Comparison of ENCODE assay signal across 19 cellular contexts in genomic region chr6:16961577-16961976, GRCh38.
DNase-seq lines count a peak whose midpoint lies in the region; ATAC-seq, FAIRE-seq and TF ChIP-seq lines count a peak whose summit lies in the region.
"Had no signal": no experiment of that assay in that cellular context is flagged by ENCODE, and none has a peak within 500 bp of the region (broad histone marks: within the 10 kb centered on the region; RNA-seq: fewer than 3 reads in every experiment).

No MANE protein-coding gene starts in this region.

- H3K18ac ChIP-seq in mesendoderm (ENCODE audit: low read length): no peak overlapping the region

- H4K8ac ChIP-seq in mesendoderm (ENCODE audit: low read depth, low read length): no peak overlapping the region

- H3K4me3 Mint-ChIP-seq in dendritic cell treated with granulocyte-macrophage colony-stimulating factor and Interleukin-4, amounts not matched to agents 40 ng/mL and 50 ng/mL, for 4 days: no peak overlapping the region
- H3K4me3 Mint-ChIP-seq in osteocyte (ENCODE audit: unreplicated experiment): no peak overlapping the region
- H3K4me3 Mint-ChIP-seq: CD4-positive, alpha-beta memory T cell; H9 had no signal

- no peaks in the 10 kb centered on the region for H3K9me3 Mint-ChIP-seq in dendritic cell treated with granulocyte-macrophage colony-stimulating factor and Interleukin-4, amounts not matched to agents 40 ng/mL and 50 ng/mL, for 4 days
- H3K9me3 Mint-ChIP-seq in osteocyte (ENCODE audit: unreplicated experiment): no peaks in the 10 kb centered on the region
- H3K9me3 Mint-ChIP-seq: CD4-positive, alpha-beta memory T cell; H9 had no signal

- H2BK15ac ChIP-seq in mesendoderm (replicated peaks; ENCODE audit: low read depth): no peak overlapping the region

- H2AK5ac ChIP-seq in mesendoderm (ENCODE audit: low read length): no peak overlapping the region

- no peaks in the 10 kb centered on the region for H3K79me2 ChIP-seq in mesendoderm (ENCODE audit: control insufficient read depth, insufficient read depth, low read length)

- peaks cover 22% of the 10 kb centered on the region for H3K4me1 Mint-ChIP-seq in dendritic cell treated with granulocyte-macrophage colony-stimulating factor and Interleukin-4, amounts not matched to agents 40 ng/mL and 50 ng/mL, for 4 days (ENCODE audit: low read depth)
- peaks cover 32% of the 10 kb centered on the region for H3K4me1 Mint-ChIP-seq in osteocyte (ENCODE audit: unreplicated experiment)

- ATAC-seq in gastroesophageal sphincter (no peak), esophagus mucosa (no peak)

- intact Hi-C loops in dendritic cell treated with granulocyte-macrophage colony-stimulating factor and Interleukin-4, amounts not matched to agents 40 ng/mL and 50 ng/mL, for 4 days (cut with micrococcal nuclease): loop anchor here (10.0 kb wide), 1 partner anchor 627 kb away; no protein-coding TSS in a partner anchor

- no peaks in the 10 kb centered on the region for H3K36me3 Mint-ChIP-seq in dendritic cell treated with granulocyte-macrophage colony-stimulating factor and Interleukin-4, amounts not matched to agents 40 ng/mL and 50 ng/mL, for 4 days (ENCODE audit: low read depth)
- H3K36me3 Mint-ChIP-seq in osteocyte (ENCODE audit: unreplicated experiment): no peaks in the 10 kb centered on the region
- H3K36me3 Mint-ChIP-seq: CD4-positive, alpha-beta memory T cell had no signal

- peak; percentile 69 for DNase-seq in ELR (ENCODE audit: low read depth)
- peak; percentile 60 for DNase-seq in NCI-H226
- no peak for DNase-seq in osteocyte (ENCODE audit: extremely low spot score, unreplicated experiment)
- DNase-seq in mesendoderm: no peak
- DNase-seq in GM12892 (ENCODE audit: insufficient read length): no peak
- DNase-seq: CD4-positive, alpha-beta memory T cell; DMS79 treated with DMSO at 0.1 percent for 48 hours; H9; NCI-H1417; NCI-H1930; NCI-H510A; NCI-H774; PC-9 had no signal

- H3K79me1 ChIP-seq in mesendoderm (ENCODE audit: low read length): no peaks in the 10 kb centered on the region

- H3K23ac ChIP-seq in mesendoderm (ENCODE audit: low read length): no peak overlapping the region

- no peak overlapping the region for H3K4ac ChIP-seq in mesendoderm (ENCODE audit: low read depth, low read length)

- H3K27me3 ChIP-seq in mesendoderm (ENCODE audit: insufficient read depth, low read length, poor library complexity) (no peaks in the 10 kb centered on the region), gastroesophageal sphincter (no peaks in the 10 kb centered on the region)

- no peak for FAIRE-seq in GM12892 (lab: Jason Lieb, UNC)
- FAIRE-seq: D721Med, GM19239 had no signal

- H3K4me2 ChIP-seq in mesendoderm (ENCODE audit: low read length): no peak overlapping the region
- H3K4me2 ChIP-seq: PC-9 had no signal

- TF ChIP-seq EP300 in gastroesophageal sphincter (IDR thresholded peaks at IDR 0.05): no peak

- H4K5ac ChIP-seq in mesendoderm (ENCODE audit: low read length): no peak overlapping the region

- no peak overlapping the region for H2BK120ac ChIP-seq in mesendoderm (ENCODE audit: low read depth, low read length)

- H3K56ac ChIP-seq in mesendoderm (ENCODE audit: low read length): no peak overlapping the region

- H3K4me3 ChIP-seq in mesendoderm (ENCODE audit: low read length) (no peak overlapping the region), gastroesophageal sphincter (no peak overlapping the region)
- H3K4me3 ChIP-seq: PC-9 had no signal

- H3K36me3 ChIP-seq in mesendoderm (ENCODE audit: control insufficient read depth, insufficient read depth, low read length) (no peaks in the 10 kb centered on the region), gastroesophageal sphincter (no peaks in the 10 kb centered on the region)

- H3K4me1 ChIP-seq in mesendoderm (ENCODE audit: control insufficient read depth, low read depth, low read length) (peaks cover 3% of the 10 kb centered on the region), gastroesophageal sphincter (peaks cover 0 to 10% (median 0%) of the 10 kb centered on the region in 3 donors)

- no peak overlapping the region for H2BK5ac ChIP-seq in mesendoderm (ENCODE audit: low read length)

- H3K9me3 ChIP-seq in gastroesophageal sphincter: no peaks in the 10 kb centered on the region

- peak overlapping the region; percentile 40 for H3K27ac Mint-ChIP-seq in dendritic cell treated with granulocyte-macrophage colony-stimulating factor and Interleukin-4, amounts not matched to agents 40 ng/mL and 50 ng/mL, for 4 days
- H3K27ac Mint-ChIP-seq in osteocyte (ENCODE audit: unreplicated experiment): peak overlapping the region; percentile 28
- H3K27ac Mint-ChIP-seq: CD4-positive, alpha-beta memory T cell; H9 had no signal

- TF ChIP-seq POLR2A in GM12892 (IDR thresholded peaks at IDR 0.05; ENCODE audit: low read depth, low read length) (no peak), gastroesophageal sphincter (IDR thresholded peaks at IDR 0.05) (no peak)

- H3K27ac ChIP-seq in mesendoderm (ENCODE audit: low read depth, low read length) (no peak overlapping the region), gastroesophageal sphincter (no peak overlapping the region)
- H3K27ac ChIP-seq: HL-60, PC-9 had no signal

- WGBS in mesendoderm (ENCODE audit: extremely low coverage, insufficient coverage, low lambda C conversion rate): no CpG with 5 or more reads among the region's 1 CpG
- WGBS in gastroesophageal sphincter (ENCODE audit: low coverage in 1 of 2), 2 donors: 67 to 80% methylated on average over 1 of the region's 1 CpG

- no peak overlapping the region for H3K9ac ChIP-seq in mesendoderm (ENCODE audit: low read length)

- peaks cover 8% of the 10 kb centered on the region for H3K27me3 Mint-ChIP-seq in dendritic cell treated with granulocyte-macrophage colony-stimulating factor and Interleukin-4, amounts not matched to agents 40 ng/mL and 50 ng/mL, for 4 days
- no peaks in the 10 kb centered on the region for H3K27me3 Mint-ChIP-seq in osteocyte (ENCODE audit: unreplicated experiment)

- TF ChIP-seq CTCF in osteocyte (IDR thresholded peaks at IDR 0.05): no peak
- no peak for TF ChIP-seq CTCF in gastroesophageal sphincter (IDR thresholded peaks at IDR 0.05)

Comparison
In these comparisons a context has a peak if more than half of its experiments do, and no peak if none do; other contexts are left out.
1. DNase-seq: peak in ELR (single experiment) and NCI-H226 (single experiment); none in osteocyte (single experiment), mesendoderm (single experiment) and GM12892 (single experiment).